Comparison of ENCODE assay signal across 24 cellular contexts in genomic region chr2:222037211-222037610, GRCh38.
"Had no signal": no experiment of that assay in that cellular context is flagged by ENCODE, and none has a peak within 500 bp of the region (broad histone marks: within the 10 kb centered on the region; RNA-seq: fewer than 3 reads in every experiment).

No MANE protein-coding gene starts in this region.

- DNase-seq: colonic mucosa; cortex of kidney; dermis blood vessel endothelial cell; dorsolateral prefrontal cortex; effector CD4-positive, alpha-beta T cell; effector CD8-positive, alpha-beta T cell; effector memory CD4-positive, alpha-beta T cell; endodermal cell; erythroblast; esophagus squamous epithelium; foreskin fibroblast; foreskin melanocyte; gastrocnemius medialis; glutamatergic neuron; head of caudate nucleus; heart left ventricle; heart right ventricle had no signal

- H3K27me3 ChIP-seq: colonic mucosa, dorsolateral prefrontal cortex, esophagus muscularis mucosa, foreskin keratinocyte, gastrocnemius medialis had no signal

- H3K9me3 ChIP-seq: colonic mucosa, esophagus muscularis mucosa, esophagus squamous epithelium, gastrocnemius medialis, gastroesophageal sphincter, heart left ventricle, heart right ventricle had no signal

- H3K27me3 Mint-ChIP-seq: dendritic cell treated with granulocyte-macrophage colony-stimulating factor and Interleukin-4, amounts not matched to agents 40 ng/mL and 50 ng/mL, for 4 days had no signal

- H3K4me3 ChIP-seq: colonic mucosa, coronary artery, dorsolateral prefrontal cortex, esophagus muscularis mucosa, esophagus squamous epithelium, gastrocnemius medialis, gastroesophageal sphincter, heart left ventricle, heart right ventricle had no signal

- H3K9me3 Mint-ChIP-seq: dendritic cell treated with granulocyte-macrophage colony-stimulating factor and Interleukin-4, amounts not matched to agents 40 ng/mL and 50 ng/mL, for 4 days; endodermal cell had no signal

- H3K27ac Mint-ChIP-seq: dendritic cell treated with granulocyte-macrophage colony-stimulating factor and Interleukin-4, amounts not matched to agents 40 ng/mL and 50 ng/mL, for 4 days; endodermal cell had no signal

- H3K4me1 ChIP-seq: colonic mucosa, esophagus muscularis mucosa, foreskin keratinocyte, gastrocnemius medialis, gastroesophageal sphincter, heart left ventricle, heart right ventricle had no signal

- ATAC-seq: esophagus mucosa, gastrocnemius medialis, gastroesophageal sphincter, heart right ventricle had no signal

- H3K36me3 ChIP-seq: colonic mucosa, esophagus muscularis mucosa, esophagus squamous epithelium, gastrocnemius medialis, gastroesophageal sphincter, heart left ventricle, heart right ventricle had no signal

- H3K4me3 Mint-ChIP-seq: dendritic cell treated with granulocyte-macrophage colony-stimulating factor and Interleukin-4, amounts not matched to agents 40 ng/mL and 50 ng/mL, for 4 days; endodermal cell had no signal

- H3K27ac ChIP-seq: colonic mucosa, coronary artery, dorsolateral prefrontal cortex, epithelial cell of prostate, esophagus muscularis mucosa, esophagus squamous epithelium, foreskin keratinocyte, gastrocnemius medialis, gastroesophageal sphincter, heart left ventricle, heart right ventricle had no signal
